In genomic region chr6:153729189-153729588, GRCh38 we compare ENCODE assay signal across 21 cellular contexts.
"Had no signal": no experiment of that assay in that cellular context is flagged by ENCODE, and none has a peak within 500 bp of the region (broad histone marks: within the 10 kb centered on the region; RNA-seq: fewer than 3 reads in every experiment).

No MANE protein-coding gene starts in this region.

- H3K27me3 ChIP-seq: body of pancreas, cardiac muscle cell, left lung, right atrium auricular region, tibial artery had no signal

- H3K27me3 Mint-ChIP-seq: activated CD4-positive, alpha-beta memory T cell treated with anti-CD3 and anti-CD28 coated beads, Interleukin-2, amount 10 ng/mL, durations not matched to agents 7 days and 5 days; activated CD4-positive, alpha-beta T cell treated with anti-CD3 and anti-CD28 coated beads, Interleukin-2, amount 10 ng/mL, durations not matched to agents 24 days and 14 days; activated naive CD4-positive, alpha-beta T cell treated with anti-CD3 and anti-CD28 coated beads, Interleukin-2, amount 10 ng/mL, durations not matched to agents 7 days and 5 days; activated naive CD8-positive, alpha-beta T cell treated with anti-CD3 and anti-CD28 coated beads, Interleukin-2, amount 50 U/mL, for 24 hours; stimulated activated naive CD8-positive, alpha-beta T cell treated with anti-CD3 and anti-CD28 coated beads, Interleukin-15, amount 100 ng/mL, for 72 hours had no signal

- H3K36me3 Mint-ChIP-seq: activated naive CD4-positive, alpha-beta T cell treated with anti-CD3 and anti-CD28 coated beads, Interleukin-2, amount 10 ng/mL, durations not matched to agents 7 days and 5 days; natural killer cell had no signal

- H3K36me3 ChIP-seq: cardiac muscle cell, left lung, right atrium auricular region, tibial artery had no signal

- H3K4me3 Mint-ChIP-seq: activated CD4-positive, alpha-beta memory T cell treated with anti-CD3 and anti-CD28 coated beads, Interleukin-2, amount 10 ng/mL, durations not matched to agents 7 days and 5 days; activated CD4-positive, alpha-beta T cell treated with anti-CD3 and anti-CD28 coated beads, Interleukin-2, amount 10 ng/mL, durations not matched to agents 24 days and 14 days; activated naive CD4-positive, alpha-beta T cell treated with anti-CD3 and anti-CD28 coated beads, Interleukin-2, amount 10 ng/mL, durations not matched to agents 7 days and 5 days; activated naive CD8-positive, alpha-beta T cell treated with anti-CD3 and anti-CD28 coated beads, Interleukin-2, amount 50 U/mL, for 24 hours; activated T-cell treated with anti-CD3 and anti-CD28 coated beads, Interleukin-2, amount 50 U/mL, for 72 hours; natural killer cell; stimulated activated naive CD8-positive, alpha-beta T cell treated with anti-CD3 and anti-CD28 coated beads, Interleukin-15, amount 100 ng/mL, for 72 hours had no signal

- ATAC-seq: activated CD4-positive, CD25-positive, alpha-beta regulatory T cell treated with anti-CD3 and anti-CD28 coated beads, Interleukin-2, amount 50 U/mL, for 24 hours; activated naive CD8-positive, alpha-beta T cell treated with anti-CD3 and anti-CD28 coated beads, Interleukin-2, amount 50 U/mL, for 24 hours; activated T-cell treated with anti-CD3 and anti-CD28 coated beads, Interleukin-2, amount 50 U/mL, for 72 hours; body of pancreas; left lung; natural killer cell; psoas muscle; stimulated activated naive CD8-positive, alpha-beta T cell treated with anti-CD3 and anti-CD28 coated beads, Interleukin-15, amount 100 ng/mL, for 72 hours had no signal

- H3K27ac Mint-ChIP-seq: activated CD4-positive, alpha-beta memory T cell treated with anti-CD3 and anti-CD28 coated beads, Interleukin-2, amount 10 ng/mL, durations not matched to agents 7 days and 5 days; activated CD4-positive, alpha-beta T cell treated with anti-CD3 and anti-CD28 coated beads, Interleukin-2, amount 10 ng/mL, durations not matched to agents 24 days and 14 days; activated naive CD4-positive, alpha-beta T cell treated with anti-CD3 and anti-CD28 coated beads, Interleukin-2, amount 10 ng/mL, durations not matched to agents 7 days and 5 days; activated naive CD8-positive, alpha-beta T cell treated with anti-CD3 and anti-CD28 coated beads, Interleukin-2, amount 50 U/mL, for 24 hours; activated T-cell treated with anti-CD3 and anti-CD28 coated beads, Interleukin-2, amount 50 U/mL, for 72 hours; natural killer cell; stimulated activated naive CD8-positive, alpha-beta T cell treated with anti-CD3 and anti-CD28 coated beads, Interleukin-15, amount 100 ng/mL, for 72 hours had no signal

- H3K4me1 Mint-ChIP-seq: activated CD4-positive, alpha-beta memory T cell treated with anti-CD3 and anti-CD28 coated beads, Interleukin-2, amount 10 ng/mL, durations not matched to agents 7 days and 5 days; activated CD4-positive, alpha-beta T cell treated with anti-CD3 and anti-CD28 coated beads, Interleukin-2, amount 10 ng/mL, durations not matched to agents 24 days and 14 days; activated naive CD4-positive, alpha-beta T cell treated with anti-CD3 and anti-CD28 coated beads, Interleukin-2, amount 10 ng/mL, durations not matched to agents 7 days and 5 days; activated naive CD8-positive, alpha-beta T cell treated with anti-CD3 and anti-CD28 coated beads, Interleukin-2, amount 50 U/mL, for 24 hours; natural killer cell; stimulated activated naive CD8-positive, alpha-beta T cell treated with anti-CD3 and anti-CD28 coated beads, Interleukin-15, amount 100 ng/mL, for 72 hours had no signal

- H3K9me3 Mint-ChIP-seq: activated CD4-positive, alpha-beta memory T cell treated with anti-CD3 and anti-CD28 coated beads, Interleukin-2, amount 10 ng/mL, durations not matched to agents 7 days and 5 days; activated CD4-positive, alpha-beta T cell treated with anti-CD3 and anti-CD28 coated beads, Interleukin-2, amount 10 ng/mL, durations not matched to agents 24 days and 14 days; activated naive CD4-positive, alpha-beta T cell treated with anti-CD3 and anti-CD28 coated beads, Interleukin-2, amount 10 ng/mL, durations not matched to agents 7 days and 5 days; activated naive CD8-positive, alpha-beta T cell treated with anti-CD3 and anti-CD28 coated beads, Interleukin-2, amount 50 U/mL, for 24 hours; stimulated activated naive CD8-positive, alpha-beta T cell treated with anti-CD3 and anti-CD28 coated beads, Interleukin-15, amount 100 ng/mL, for 72 hours had no signal

- H3K9me3 ChIP-seq: body of pancreas, left lung, psoas muscle, right atrium auricular region, tibial artery had no signal

- H3K4me3 ChIP-seq: body of pancreas, cardiac muscle cell, left lung, psoas muscle, right atrium auricular region, tibial artery had no signal

- H3K4me1 ChIP-seq: left lung, psoas muscle, right atrium auricular region, tibial artery had no signal

- DNase-seq: activated CD4-positive, alpha-beta memory T cell treated with anti-CD3 and anti-CD28 coated beads, Interleukin-2, amount 10 ng/mL, durations not matched to agents 7 days and 5 days; activated CD4-positive, alpha-beta T cell treated with anti-CD3 and anti-CD28 coated beads, Interleukin-2, amount 10 ng/mL, durations not matched to agents 24 days and 14 days; activated effector memory CD4-positive, alpha-beta T cell treated with Interleukin-2 at 50 U/mL for 16 hours; activated naive CD4-positive, alpha-beta T cell treated with anti-CD3 and anti-CD28 coated beads, Interleukin-2, amount 10 ng/mL, durations not matched to agents 7 days and 5 days; activated naive CD8-positive, alpha-beta T cell treated with anti-CD3 and anti-CD28 coated beads, Interleukin-2, amount 50 U/mL, for 24 hours; activated T-cell treated with anti-CD3 and anti-CD28 coated beads, Interleukin-2, amount 50 U/mL, for 72 hours; anterior cingulate cortex; body of pancreas; foreskin melanocyte; kidney glomerular epithelial cell; left lung; midbrain; natural killer cell; psoas muscle; stimulated activated CD4-positive, alpha-beta T cell treated with anti-CD3 and anti-CD28 coated beads, Interleukin-1b, Interleukin-23, amount 100 ng/mL, for 48 hours; stimulated activated naive CD8-positive, alpha-beta T cell treated with anti-CD3 and anti-CD28 coated beads, Interleukin-15, amount 100 ng/mL, for 72 hours; tibial artery had no signal

- H3K27ac ChIP-seq: body of pancreas, cardiac muscle cell, left lung, psoas muscle, right atrium auricular region, tibial artery, VCaP had no signal
